Comparison of ENCODE assay signal across 1 cellular context in the genomic region with DNA sequence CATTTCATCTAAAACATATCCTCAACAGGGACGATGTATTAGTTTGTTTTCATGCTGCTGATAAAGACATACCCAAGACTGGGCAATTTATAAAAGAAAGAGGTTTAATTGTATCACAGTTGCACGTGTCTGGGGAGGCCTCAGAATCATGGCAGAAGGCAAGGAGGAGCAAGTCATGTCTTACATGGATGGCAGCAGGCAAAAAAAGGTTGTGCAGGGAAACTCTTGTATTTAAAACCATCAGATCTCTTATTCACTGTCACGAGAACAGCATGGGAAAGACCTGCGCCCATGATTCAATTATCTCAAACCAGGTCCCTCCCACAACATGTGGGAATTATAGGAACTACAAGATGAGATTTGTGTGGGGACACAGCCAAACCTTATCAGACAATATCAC. TPM values are rescaled to one million over a fixed set of nuclear protein-coding genes. Genes with fewer than 3 reads are reported as not detected.
"Had no signal": no experiment of that assay in that cellular context is flagged by ENCODE, and none has a peak within 500 bp of the region (broad histone marks: within the 10 kb centered on the region; RNA-seq: fewer than 3 reads in every experiment).

No MANE protein-coding gene starts in this region.

RNA-seq across cellular contexts. Expression of gene METTL24, which starts 48.7 kb away (rescaled TPM):
- total RNA-seq: GM12878 had no signal
